Comparison of ENCODE assay signal across 17 cellular contexts in genomic region chr19:12289790-12290065, GRCh38. TPM values are rescaled to one million over a fixed set of nuclear protein-coding genes. Genes with fewer than 3 reads are reported as not detected.
DNase-seq lines count a peak whose midpoint lies in the region; ATAC-seq and TF ChIP-seq lines count a peak whose summit lies in the region.
"Had no signal": no experiment of that assay in that cellular context is flagged by ENCODE, and none has a peak within 500 bp of the region (broad histone marks: within the 10 kb centered on the region; RNA-seq: fewer than 3 reads in every experiment).

No MANE protein-coding gene starts in this region.

- peaks cover 0 to 4% (median 1%) of the 10 kb centered on the region in 3 donors for H3K36me3 ChIP-seq in tibial artery
- H3K36me3 ChIP-seq in SJCRH30, result peaks cover 14% of the 10 kb centered on the region
- H3K36me3 ChIP-seq: lower lobe of right lung had no signal

- peak overlapping the region; percentile 23 for H3K4me3 Mint-ChIP-seq in activated T-cell treated with anti-CD3 and anti-CD28 coated beads, Interleukin-2, amount 50 U/mL, for 24 hours
- peak overlapping the region; percentile 64 for H3K4me3 Mint-ChIP-seq in activated T-helper 1 cell treated with anti-CD3 and anti-CD28 coated beads, Interleukin-12 subunit alpha, Interleukin-12 subunit beta, Interleukin-2, Interleukin-4 antibody, amounts not matched to agents 30 ng/mL and 10 ng/mL and 1 ng/mL, durations not matched to agents 14 hours and 24 hours and 36 hours
- peak overlapping the region; percentile 53 to 83 (median 69) for H3K4me3 Mint-ChIP-seq in immature natural killer cell
- H3K4me3 Mint-ChIP-seq: H9 had no signal

- H3K4me1 ChIP-seq in tibial artery, result peaks cover 0 to 35% (median 26%) of the 10 kb centered on the region in 4 donors
- H3K4me1 ChIP-seq in SJCRH30, result no peaks in the 10 kb centered on the region

- TF ChIP-seq CTCF in tibial artery (IDR thresholded peaks at IDR 0.05), result no peak

- peak overlapping the region; percentile 87 for H3K27ac Mint-ChIP-seq in activated T-cell treated with anti-CD3 and anti-CD28 coated beads, Interleukin-2, amount 50 U/mL, for 24 hours
- peak overlapping the region; percentile 86 for H3K27ac Mint-ChIP-seq in activated T-helper 1 cell treated with anti-CD3 and anti-CD28 coated beads, Interleukin-12 subunit alpha, Interleukin-12 subunit beta, Interleukin-2, Interleukin-4 antibody, amounts not matched to agents 30 ng/mL and 10 ng/mL and 1 ng/mL, durations not matched to agents 14 hours and 24 hours and 36 hours
- H3K27ac Mint-ChIP-seq in immature natural killer cell, result peak overlapping the region; percentile 86 to 91 (median 88)
- H3K27ac Mint-ChIP-seq: H9 had no signal

- no peaks in the 10 kb centered on the region for H3K27me3 Mint-ChIP-seq in activated T-cell treated with anti-CD3 and anti-CD28 coated beads, Interleukin-2, amount 50 U/mL, for 24 hours
- H3K27me3 Mint-ChIP-seq in activated T-helper 1 cell treated with anti-CD3 and anti-CD28 coated beads, Interleukin-12 subunit alpha, Interleukin-12 subunit beta, Interleukin-2, Interleukin-4 antibody, amounts not matched to agents 30 ng/mL and 10 ng/mL and 1 ng/mL, durations not matched to agents 14 hours and 24 hours and 36 hours (ENCODE audit: insufficient read depth), result no peaks in the 10 kb centered on the region
- H3K27me3 Mint-ChIP-seq in immature natural killer cell (ENCODE audit: low read depth in 3 of 3), result peaks cover 3 to 8% (median 7%) of the 10 kb centered on the region in 3 donors

- H3K4me1 Mint-ChIP-seq in activated T-cell treated with anti-CD3 and anti-CD28 coated beads, Interleukin-2, amount 50 U/mL, for 24 hours (ENCODE audit: low read depth), result peaks cover 50% of the 10 kb centered on the region
- H3K4me1 Mint-ChIP-seq in activated T-helper 1 cell treated with anti-CD3 and anti-CD28 coated beads, Interleukin-12 subunit alpha, Interleukin-12 subunit beta, Interleukin-2, Interleukin-4 antibody, amounts not matched to agents 30 ng/mL and 10 ng/mL and 1 ng/mL, durations not matched to agents 14 hours and 24 hours and 36 hours (ENCODE audit: low read depth), result peaks cover 43% of the 10 kb centered on the region
- H3K4me1 Mint-ChIP-seq in immature natural killer cell, result peaks cover 53 to 65% of the 10 kb centered on the region in 2 donors

- DNase-seq in activated T-cell treated with anti-CD3 and anti-CD28 coated beads, Interleukin-2, amount 50 U/mL, for 24 hours, result no peak
- no peak for DNase-seq in activated T-cell treated with anti-CD3 and anti-CD28 coated beads, Interleukin-2, amount 50 U/mL, for 1 hour
- DNase-seq in activated T-helper 1 cell treated with anti-CD3 and anti-CD28 coated beads, Interleukin-12 subunit alpha, Interleukin-12 subunit beta, Interleukin-2, Interleukin-4 antibody, amounts not matched to agents 30 ng/mL and 10 ng/mL and 1 ng/mL, durations not matched to agents 14 hours and 24 hours and 36 hours (ENCODE audit: low spot score), result no peak
- no peak for DNase-seq in immature natural killer cell
- no peak for DNase-seq in tibial artery
- no peak for DNase-seq in SJCRH30
- no peak for DNase-seq in NCI-H2171 (lab: John Stamatoyannopoulos, UW)
- DNase-seq: activated CD4-positive, CD25-positive, alpha-beta regulatory T cell treated with anti-CD3 and anti-CD28 coated beads, Interleukin-2, amount 50 U/mL, for 72 hours; DMS153; H9; hypothalamus; Karpas-422; lower lobe of right lung; NCI-H1694 treated with DMSO at 0.1 percent for 48 hours; NCI-H526 had no signal

- intact Hi-C loops in activated T-helper 1 cell treated with anti-CD3 and anti-CD28 coated beads, Interleukin-12 subunit alpha, Interleukin-12 subunit beta, Interleukin-2, Interleukin-4 antibody, amounts not matched to agents 30 ng/mL and 10 ng/mL and 1 ng/mL, durations not matched to agents 14 hours and 24 hours and 36 hours (cut with micrococcal nuclease), result loop anchor here (1.0 to 5.0 kb wide), 3 partner anchors 44 to 197 kb away; partner anchors contain the start of gene ZNF563
- intact Hi-C loops in tibial artery (cut with DNase I; ENCODE audit: low total_unique reads), result loop anchor here (10.0 kb wide), 1 partner anchor 125 kb away; the partner anchor contains the start of gene ZNF136

- peaks cover 67% of the 10 kb centered on the region for H3K36me3 Mint-ChIP-seq in activated T-cell treated with anti-CD3 and anti-CD28 coated beads, Interleukin-2, amount 50 U/mL, for 24 hours (ENCODE audit: low read depth)
- H3K36me3 Mint-ChIP-seq in activated T-helper 1 cell treated with anti-CD3 and anti-CD28 coated beads, Interleukin-12 subunit alpha, Interleukin-12 subunit beta, Interleukin-2, Interleukin-4 antibody, amounts not matched to agents 30 ng/mL and 10 ng/mL and 1 ng/mL, durations not matched to agents 14 hours and 24 hours and 36 hours (ENCODE audit: low read depth), result peaks cover 46% of the 10 kb centered on the region
- H3K36me3 Mint-ChIP-seq in immature natural killer cell, result peaks cover 0 to 5% (median 4%) of the 10 kb centered on the region in 3 donors

- peaks cover 5% of the 10 kb centered on the region for H3K9me3 Mint-ChIP-seq in activated T-cell treated with anti-CD3 and anti-CD28 coated beads, Interleukin-2, amount 50 U/mL, for 24 hours
- H3K9me3 Mint-ChIP-seq in activated T-helper 1 cell treated with anti-CD3 and anti-CD28 coated beads, Interleukin-12 subunit alpha, Interleukin-12 subunit beta, Interleukin-2, Interleukin-4 antibody, amounts not matched to agents 30 ng/mL and 10 ng/mL and 1 ng/mL, durations not matched to agents 14 hours and 24 hours and 36 hours, result peaks cover 25% of the 10 kb centered on the region
- peaks cover 0 to 1% (median 0%) of the 10 kb centered on the region in 6 donors for H3K9me3 Mint-ChIP-seq in immature natural killer cell

- no peak for ATAC-seq in GM18867 (IDR thresholded peaks at IDR 0.05; ENCODE audit: unreplicated experiment)
- ATAC-seq: lower lobe of right lung had no signal

- H3K27me3 ChIP-seq in tibial artery (no peaks in the 10 kb centered on the region), SJCRH30 (no peaks in the 10 kb centered on the region)
- H3K27me3 ChIP-seq: neutrophil had no signal

- H3K27ac ChIP-seq in tibial artery (peak overlapping the region; percentile 48 to 58), SJCRH30 (no peak overlapping the region)
- H3K27ac ChIP-seq: lower lobe of right lung, neutrophil had no signal

- H3K4me3 ChIP-seq in tibial artery, result no peak overlapping the region
- no peak overlapping the region for H3K4me3 ChIP-seq in SJCRH30
- H3K4me3 ChIP-seq: lower lobe of right lung had no signal

- no peaks in the 10 kb centered on the region for H3K9me3 ChIP-seq in tibial artery
- peaks cover 13% of the 10 kb centered on the region; the same call in 1 of the 2 replicates for H3K9me3 ChIP-seq in SJCRH30 (replicated peaks)
- H3K9me3 ChIP-seq: lower lobe of right lung had no signal

RNA-seq across cellular contexts. Expression of gene ZNF44, which starts 5.0 kb away (rescaled TPM):
- total RNA-seq in activated T-helper 1 cell treated with anti-CD3 and anti-CD28 coated beads, Interleukin-12 subunit alpha, Interleukin-12 subunit beta, Interleukin-2, Interleukin-4 antibody, amounts not matched to agents 30 ng/mL and 10 ng/mL and 1 ng/mL, durations not matched to agents 14 hours and 24 hours and 36 hours, result 7.4 and 10.3 TPM in 2 replicates
- polyA plus RNA-seq in immature natural killer cell, result 10 to 100 TPM; 18.6 to 39.5 (median 19.1) TPM
- total RNA-seq in SJCRH30 (2014; rRNA removed; shearing (Covaris generic)), result 8.6 and 8.7 TPM in 2 replicates

RNA-seq across cellular contexts. Expression of gene ZNF563, which starts 43.7 kb away (rescaled TPM):
- 1.4 and 2.5 TPM in 2 replicates for total RNA-seq in activated T-helper 1 cell treated with anti-CD3 and anti-CD28 coated beads, Interleukin-12 subunit alpha, Interleukin-12 subunit beta, Interleukin-2, Interleukin-4 antibody, amounts not matched to agents 30 ng/mL and 10 ng/mL and 1 ng/mL, durations not matched to agents 14 hours and 24 hours and 36 hours
- polyA plus RNA-seq in immature natural killer cell, result 1 to 10 TPM; 1.0 to 5.3 (median 1.2) TPM
- 2.4 and 3.6 TPM in 2 replicates for total RNA-seq in SJCRH30 (2014; rRNA removed; shearing (Covaris generic))
